In genomic region chr4:186553717-186554116, GRCh38 we compare ENCODE assay signal across 12 cellular contexts. TPM values are rescaled to one million over a fixed set of nuclear protein-coding genes. Genes with fewer than 3 reads are reported as not detected.
A peak's percentile ranks its signal among the peaks of the same experiment; 100 is the strongest.
DNase-seq lines count a peak whose midpoint lies in the region; ATAC-seq and TF ChIP-seq lines count a peak whose summit lies in the region.
"Had no signal": no experiment of that assay in that cellular context is flagged by ENCODE, and none has a peak within 500 bp of the region (broad histone marks: within the 10 kb centered on the region; RNA-seq: fewer than 3 reads in every experiment).

No MANE protein-coding gene starts in this region.

- in situ Hi-C loops in transverse colon (cut with MboI; ENCODE audit: low pct_ligation_motif_present in 1 of 4, low pct_unique_long_range_greater_than_20kb in 1 of 4, low sequenced_read_pairs in 3 of 4) = loop anchor here in 1 of 4 donors (25.0 kb wide), 1 partner anchor 266 kb away; no protein-coding TSS in a partner anchor

- TF ChIP-seq EP300 in transverse colon (IDR thresholded peaks at IDR 0.05; ENCODE audit: low read depth) = no peak
- no peak for TF ChIP-seq EP300 in suprapubic skin (IDR thresholded peaks at IDR 0.05)

- TF ChIP-seq CTCF in coronary artery (IDR thresholded peaks at IDR 0.05) (no peak), transverse colon (IDR thresholded peaks at IDR 0.05) (peak in 1 of 5 experiments; percentile 29), suprapubic skin (IDR thresholded peaks at IDR 0.05) (no peak)

- H3K27me3 ChIP-seq in transverse colon (peaks cover 39% of the 10 kb centered on the region), suprapubic skin (peaks cover 45% of the 10 kb centered on the region)

- no peak overlapping the region for H3K4me3 ChIP-seq in coronary artery
- peak overlapping the region in 3 of 4 donors; percentile 21 to 60 (median 49) for H3K4me3 ChIP-seq in transverse colon
- no peak overlapping the region for H3K4me3 ChIP-seq in suprapubic skin
- H3K4me3 ChIP-seq: SK-N-MC had no signal

- intact Hi-C loops in left colon (cut with DNase I, micrococcal nuclease) (no loop called here), transverse colon (cut with DNase I; ENCODE audit: low total_unique reads) (no loop called here)

- peaks cover 0 to 9% (median 4%) of the 10 kb centered on the region in 4 donors for H3K4me1 ChIP-seq in transverse colon
- peaks cover 16% of the 10 kb centered on the region for H3K4me1 ChIP-seq in suprapubic skin

- peak; percentile 69 for ATAC-seq in left colon
- ATAC-seq: Right ventricle myocardium inferior had no signal

- no peaks in the 10 kb centered on the region for H3K36me3 ChIP-seq in transverse colon
- no peaks in the 10 kb centered on the region for H3K36me3 ChIP-seq in suprapubic skin

- H3K9me3 ChIP-seq in transverse colon (no peaks in the 10 kb centered on the region), suprapubic skin (no peaks in the 10 kb centered on the region)

- WGBS in transverse colon (ENCODE audit: low coverage in 1 of 2), 2 donors = 33 to 49% methylated on average over 5 to 13 of the region's 13 CpGs
- WGBS in suprapubic skin = 77% methylated on average over 13 of the region's 13 CpGs

- DNase-seq in NCI-H526 (lab: John Stamatoyannopoulos, UW) = peak; percentile 25 to 65
- DNase-seq in coronary artery (ENCODE audit: low spot score) = peak; percentile 16
- DNase-seq in left colon = peak in 1 of 2 donors; percentile 49
- peak; percentile 57 for DNase-seq in transverse colon
- DNase-seq in GM19238 (ENCODE audit: insufficient read length, low spot score) = no peak
- no peak for DNase-seq in suprapubic skin (ENCODE audit: low spot score in 2 of 2)
- no peak for DNase-seq in AG20443 (ENCODE audit: low spot score)
- DNase-seq: NCI-H1436 treated with DMSO at 0.1 percent for 48 hours, NCI-H446, NCI-H82 had no signal

- H3K27ac ChIP-seq in coronary artery (no peak overlapping the region), transverse colon (peak overlapping the region; percentile 67 to 78 (median 76)), suprapubic skin (no peak overlapping the region)
- H3K27ac ChIP-seq: SK-N-MC had no signal

- TF ChIP-seq POLR2A in transverse colon (IDR thresholded peaks at IDR 0.05) (no peak), suprapubic skin (IDR thresholded peaks at IDR 0.05) (no peak)

RNA-seq across cellular contexts. Expression of gene MTNR1A, which starts 1.6 kb away (rescaled TPM):
- total RNA-seq in left colon (1 to 10 TPM; 3.3 to 5.8 TPM), transverse colon (1 to 10 TPM in 2 of 4 donors, not detected in 2; 7.0 TPM), suprapubic skin (not detected)
- total RNA-seq: Right ventricle myocardium inferior had no signal

Comparison
In these comparisons a context has a peak if more than half of its experiments do, and no peak if none do; other contexts are left out.
1. DNase-seq: peak in NCI-H526 (2 of 2), coronary artery (single experiment) and transverse colon (single experiment); none in GM19238 (single experiment), suprapubic skin (0 of 2) and AG20443 (single experiment).
2. H3K27ac ChIP-seq: peak in transverse colon (4 of 4); none in coronary artery (0 of 2) and suprapubic skin (single experiment).
3. H3K4me3 ChIP-seq: peak in transverse colon (3 of 4); none in coronary artery (single experiment) and suprapubic skin (single experiment).